In the genomic region with DNA sequence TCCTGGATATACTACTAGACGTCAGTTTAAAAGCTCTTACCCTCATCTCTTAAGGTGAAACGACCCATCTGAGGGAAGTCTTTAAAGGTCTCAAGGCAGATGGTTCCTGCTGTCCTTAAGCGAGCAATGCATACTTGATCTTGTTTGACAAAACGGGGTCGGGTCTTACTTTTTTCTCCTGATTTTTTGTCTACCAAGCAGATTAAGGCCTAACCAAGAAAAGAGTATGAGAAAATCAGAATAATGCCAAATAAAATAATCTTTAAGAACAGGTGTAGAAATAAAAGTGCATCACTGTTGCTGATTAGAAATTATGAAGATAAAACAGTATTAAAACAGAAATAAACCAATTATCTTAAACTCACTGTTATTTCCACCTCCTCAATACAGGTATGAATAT, we compare ENCODE assay signal across 20 cellular contexts. TPM values are rescaled to one million over a fixed set of nuclear protein-coding genes. Genes with fewer than 3 reads are reported as not detected.
DNase-seq lines count a peak whose midpoint lies in the region; ATAC-seq, FAIRE-seq and TF ChIP-seq lines count a peak whose summit lies in the region.
"Had no signal": no experiment of that assay in that cellular context is flagged by ENCODE, and none has a peak within 500 bp of the region (broad histone marks: within the 10 kb centered on the region; RNA-seq: fewer than 3 reads in every experiment).

No MANE protein-coding gene starts in this region.

- H3K27ac ChIP-seq in mammary epithelial cell (ENCODE audit: insufficient read depth, low read depth, low read length) (no peak overlapping the region), A549 (no peak overlapping the region)
- no peak overlapping the region for H3K27ac ChIP-seq in CD4-positive, alpha-beta T cell (ENCODE audit: low read depth, low read length)
- H3K27ac ChIP-seq: SJSA1 had no signal

- 91% methylated on average over 5 of the region's 5 CpGs for WGBS in mammary epithelial cell (ENCODE audit: low coverage, missing lambda C conversion rate)
- WGBS in A549 (ENCODE audit: missing lambda C conversion rate) = 90% methylated on average over 5 of the region's 5 CpGs

- H3K79me2 ChIP-seq in mammary epithelial cell (ENCODE audit: insufficient read depth, low read length) = peaks cover 39% of the 10 kb centered on the region

- H3K9me3 Mint-ChIP-seq in MCF 10A (ENCODE audit: unreplicated experiment) (no peaks in the 10 kb centered on the region), chondrocyte (ENCODE audit: low read depth) (no peaks in the 10 kb centered on the region)
- H3K9me3 Mint-ChIP-seq in CD4-positive, alpha-beta T cell = no peaks in the 10 kb centered on the region
- H3K9me3 Mint-ChIP-seq: CD14-positive monocyte had no signal

- intact Hi-C loops in MCF 10A (cut with micrococcal nuclease) = no loop called here
- intact Hi-C loops in mammary epithelial cell (cut with micrococcal nuclease) = no loop called here
- intact Hi-C loops in CD4-positive, alpha-beta T cell (cut with DNase I, micrococcal nuclease) = loop anchor here in 1 of 2 experiments (10.0 kb wide), 1 partner anchor 99 kb away; the partner anchor contains the start of gene SNX29

- no peak overlapping the region for H3K9ac ChIP-seq in mammary epithelial cell (ENCODE audit: insufficient read depth, low read length)

- FAIRE-seq in A549 (lab: Jason Lieb, UNC) = peak; percentile 51
- FAIRE-seq: D721Med, H54 had no signal

- H3K9me3 ChIP-seq in mammary epithelial cell (replicated peaks; ENCODE audit: insufficient read depth, low read length) (no peaks in the 10 kb centered on the region), A549 (no peaks in the 10 kb centered on the region), MG63 (no peaks in the 10 kb centered on the region)
- H3K9me3 ChIP-seq in CD4-positive, alpha-beta T cell (ENCODE audit: control insufficient read depth, low read length) = no peaks in the 10 kb centered on the region
- H3K9me3 ChIP-seq: BE2C, SJSA1 had no signal

- BruUV-seq in MCF 10A (replicated peaks; lab: Mats Ljungman, UMichigan) (no TSS peak), mammary epithelial cell (replicated peaks; lab: Mats Ljungman, UMichigan) (no TSS peak)

- H3K4me2 ChIP-seq in mammary epithelial cell (ENCODE audit: insufficient read depth, low read depth, low read length) (no peak overlapping the region), A549 (no peak overlapping the region)

- no peak for TF ChIP-seq EP300 in A549 (IDR thresholded peaks at IDR 0.05)

- no peaks in the 10 kb centered on the region for H3K4me1 ChIP-seq in mammary epithelial cell (ENCODE audit: insufficient read depth, low read length)
- 0 out of 3 replicates have a peak, but pooled peaks cover 4% of the 10 kb centered on the region for H3K4me1 ChIP-seq in A549
- H3K4me1 ChIP-seq: SJSA1 had no signal

- H3K36me3 Mint-ChIP-seq in MCF 10A (ENCODE audit: insufficient read depth, unreplicated experiment) (peaks cover 91% of the 10 kb centered on the region), chondrocyte (ENCODE audit: low read depth) (peaks cover 23% of the 10 kb centered on the region)
- H3K36me3 Mint-ChIP-seq in CD4-positive, alpha-beta T cell (ENCODE audit: low read depth) = peaks cover 83% of the 10 kb centered on the region

- no peak overlapping the region for H2AFZ ChIP-seq in mammary epithelial cell (ENCODE audit: low read depth, low read length)

- no peak for TF ChIP-seq CTCF in MCF 10A (IDR thresholded peaks at IDR 0.05; ENCODE audit: unreplicated experiment)
- no peak for TF ChIP-seq CTCF in mammary epithelial cell (conservative IDR thresholded peaks at IDR 0.05 in 1 of 2, IDR thresholded peaks at IDR 0.05 in 1 of 2; ENCODE audit: extremely low read depth in 1 of 2, insufficient read depth in 1 of 2, low read depth in 1 of 2, low read length in 2 of 2)
- no peak for TF ChIP-seq CTCF in A549 (IDR thresholded peaks at IDR 0.05)
- no peak for TF ChIP-seq CTCF in CD4-positive, alpha-beta T cell (IDR thresholded peaks at IDR 0.05)
- TF ChIP-seq CTCF in chondrocyte (IDR thresholded peaks at IDR 0.05) = no peak

- no peaks in the 10 kb centered on the region for H3K27me3 ChIP-seq in mammary epithelial cell (ENCODE audit: insufficient read depth, low read length)
- no peaks in the 10 kb centered on the region for H3K27me3 ChIP-seq in CD4-positive, alpha-beta T cell (ENCODE audit: control insufficient read depth, insufficient read depth, low read length)
- H3K27me3 ChIP-seq in MG63 = no peaks in the 10 kb centered on the region
- H3K27me3 ChIP-seq: BE2C, SJSA1 had no signal

- H4K20me1 ChIP-seq in mammary epithelial cell (ENCODE audit: insufficient read depth, low read length) = no peaks in the 10 kb centered on the region

- TF ChIP-seq POLR2A in A549 (IDR thresholded peaks at IDR 0.05; ENCODE audit: low read length) = no peak

- H3K4me3 Mint-ChIP-seq in MCF 10A (ENCODE audit: unreplicated experiment) = no peak overlapping the region
- H3K4me3 Mint-ChIP-seq in CD4-positive, alpha-beta T cell = no peak overlapping the region
- no peak overlapping the region for H3K4me3 Mint-ChIP-seq in chondrocyte (ENCODE audit: unreplicated experiment)
- H3K4me3 Mint-ChIP-seq: CD14-positive monocyte had no signal

- POLR2A ChIA-PET in MCF 10A (lab: Yijun Ruan, JAX) (interaction anchor here (0.9 kb wide), 1 partner anchor 25 kb away, joined by 3 read pairs; no protein-coding TSS in a partner anchor), A549 (lab: Yijun Ruan, JAX) (no interaction called here)
- POLR2A ChIA-PET in CD4-positive, alpha-beta T cell (lab: Charles Lee) = no interaction called here

- H3K4me1 Mint-ChIP-seq in MCF 10A (ENCODE audit: insufficient read depth, unreplicated experiment) (peaks cover 14% of the 10 kb centered on the region), chondrocyte (ENCODE audit: low read depth) (peaks cover 18% of the 10 kb centered on the region)
- peaks cover 4% of the 10 kb centered on the region for H3K4me1 Mint-ChIP-seq in CD4-positive, alpha-beta T cell (ENCODE audit: low read depth)
- H3K4me1 Mint-ChIP-seq: CD14-positive monocyte had no signal

- H3K4me3 ChIP-seq in mammary epithelial cell (replicated peaks in 1 of 3; ENCODE audit: insufficient read depth in 1 of 3, low read depth in 2 of 3, low read length in 3 of 3) = no peak overlapping the region
- H3K4me3 ChIP-seq in A549 = no peak overlapping the region
- no peak overlapping the region for H3K4me3 ChIP-seq in MG63
- H3K4me3 ChIP-seq: SJSA1 had no signal

- no peak for ATAC-seq in A549
- no peak for ATAC-seq in CD4-positive, alpha-beta T cell (ENCODE audit: poor library complexity)

- H3K27ac Mint-ChIP-seq in MCF 10A (ENCODE audit: low read depth, unreplicated experiment) (peak overlapping the region; percentile 19), chondrocyte (ENCODE audit: unreplicated experiment) (peak overlapping the region; percentile 57)
- H3K27ac Mint-ChIP-seq in CD4-positive, alpha-beta T cell = peak overlapping the region; percentile 51

- TF ChIP-seq RAD21 in A549 (conservative IDR thresholded peaks at IDR 0.05 in 1 of 2, IDR thresholded peaks at IDR 0.05 in 1 of 2) = no peak

- H3K36me3 ChIP-seq in mammary epithelial cell (ENCODE audit: insufficient read depth, low read length) (peaks cover 46% of the 10 kb centered on the region), MG63 (peaks cover 94% of the 10 kb centered on the region)

- H3K27me3 Mint-ChIP-seq in MCF 10A (ENCODE audit: insufficient read depth, unreplicated experiment) = no peaks in the 10 kb centered on the region
- no peaks in the 10 kb centered on the region for H3K27me3 Mint-ChIP-seq in CD4-positive, alpha-beta T cell
- H3K27me3 Mint-ChIP-seq in chondrocyte (ENCODE audit: low read depth) = no peaks in the 10 kb centered on the region

- in situ Hi-C loops in mammary epithelial cell (cut with MboI; ENCODE audit: low sequenced_read_pairs in 2 of 2) = no loop called here

- DNase-seq in MCF 10A (ENCODE audit: unreplicated experiment) (no peak), mammary epithelial cell (no peak), A549 (ENCODE audit: low read depth in 1 of 2, low spot score in 1 of 2) (no peak), chondrocyte (ENCODE audit: low spot score) (no peak), T-helper 1 cell (no peak), MG63 (no peak)
- no peak for DNase-seq in CD4-positive, alpha-beta T cell
- DNase-seq: ACHN, BE2C, Kasumi-1, NCI-H1105 treated with DMSO at 0.1 percent for 48 hours, NCI-H146, NCI-H1930, NCI-H446, NCI-H524 treated with DMSO at 0.1 percent for 48 hours, NCI-H774 had no signal

- CTCF ChIA-PET in MCF 10A (lab: Yijun Ruan, JAX) (interaction anchor here (1.6 to 1.7 kb wide), 2 partner anchors 40 to 78 kb away, joined by 4 read pairs; no protein-coding TSS in a partner anchor), mammary epithelial cell (lab: Charles Lee; ENCODE audit: low non-redundant PET) (no interaction called here), A549 (lab: Yijun Ruan, JAX) (interaction anchor here (0.5 kb wide), 1 partner anchor 11 kb away, joined by 3 read pairs; no protein-coding TSS in a partner anchor)
- CTCF ChIA-PET in CD4-positive, alpha-beta T cell (lab: Charles Lee) = interaction anchor here (0.8 kb wide), 1 partner anchor 904 kb away, joined by 3 read pairs; no protein-coding TSS in a partner anchor

- dilution Hi-C loops in mammary epithelial cell (cut with HindIII; ENCODE audit: low sequenced_read_pairs) = no loop called here

RNA-seq across cellular contexts. Expression of gene RSL1D1, which starts 24.4 kb away (rescaled TPM):
- total RNA-seq in MCF 10A (2022) (302 and 406 TPM in 2 replicates), mammary epithelial cell (100 to 1,000 TPM; 127 to 209 TPM), chondrocyte (89.6 to 97.4 TPM (median 96.0 TPM) in 3 replicates)
- polyA plus RNA-seq in mammary epithelial cell (114 TPM), A549 (2011; rRNA removed) (211 and 330 TPM in 2 replicates), A549 (2017; fragmentation: RNase III; extraction: RNeasy Plus Mini Kit Qiagen cat#74134 plus additional on column Dnase treatment) (205 to 251 TPM (median 209 TPM) in 3 replicates)
- 27.8 TPM for polyA minus RNA-seq in mammary epithelial cell
- polyA plus RNA-seq in A549 (2012; cell fraction: cytosol; rRNA removed) = 48.6 and 52.6 TPM in 2 replicates
- 9.0 and 10.9 TPM in 2 replicates for polyA plus RNA-seq in A549 (2012; cell fraction: nucleus; rRNA removed)
- polyA minus RNA-seq in A549 (2011; rRNA and poly(A)+ RNA removed) = 38.6 and 69.6 TPM in 2 replicates
- 100 to 1,000 TPM; 224 to 237 TPM for total RNA-seq in CD4-positive, alpha-beta T cell
- total RNA-seq in MG63 (2014; rRNA removed; shearing (Covaris generic); ENCODE audit: low replicate concordance) = 346 and 797 TPM in 2 replicates

RNA-seq across cellular contexts. Expression of gene GSPT1, which starts 40.0 kb away (rescaled TPM):
- 163 and 199 TPM in 2 replicates for total RNA-seq in MCF 10A (2022)
- 100 to 1,000 TPM in 1 of 2 donors, 10 to 100 TPM in 1; 95.7 to 182 TPM for total RNA-seq in mammary epithelial cell
- 95.0 TPM for polyA plus RNA-seq in mammary epithelial cell
- 286 TPM for polyA minus RNA-seq in mammary epithelial cell
- 174 and 215 TPM in 2 replicates for polyA plus RNA-seq in A549 (2011; rRNA removed)
- polyA plus RNA-seq in A549 (2012; cell fraction: cytosol; rRNA removed) = 45.0 and 49.8 TPM in 2 replicates
- polyA plus RNA-seq in A549 (2012; cell fraction: nucleus; rRNA removed) = 28.5 and 37.3 TPM in 2 replicates
- polyA plus RNA-seq in A549 (2017; fragmentation: RNase III; extraction: RNeasy Plus Mini Kit Qiagen cat#74134 plus additional on column Dnase treatment) = 163 to 169 TPM (median 167 TPM) in 3 replicates
- polyA minus RNA-seq in A549 (2011; rRNA and poly(A)+ RNA removed) = 58.1 and 61.7 TPM in 2 replicates
- 100 to 1,000 TPM; 257 to 269 TPM for total RNA-seq in CD4-positive, alpha-beta T cell
- total RNA-seq in chondrocyte = 96.1 to 103 TPM (median 99.3 TPM) in 3 replicates
- total RNA-seq in MG63 (2014; rRNA removed; shearing (Covaris generic); ENCODE audit: low replicate concordance) = 32.3 and 64.9 TPM in 2 replicates
